12 cellular contexts compared by ENCODE assay signal in the genomic region with DNA sequence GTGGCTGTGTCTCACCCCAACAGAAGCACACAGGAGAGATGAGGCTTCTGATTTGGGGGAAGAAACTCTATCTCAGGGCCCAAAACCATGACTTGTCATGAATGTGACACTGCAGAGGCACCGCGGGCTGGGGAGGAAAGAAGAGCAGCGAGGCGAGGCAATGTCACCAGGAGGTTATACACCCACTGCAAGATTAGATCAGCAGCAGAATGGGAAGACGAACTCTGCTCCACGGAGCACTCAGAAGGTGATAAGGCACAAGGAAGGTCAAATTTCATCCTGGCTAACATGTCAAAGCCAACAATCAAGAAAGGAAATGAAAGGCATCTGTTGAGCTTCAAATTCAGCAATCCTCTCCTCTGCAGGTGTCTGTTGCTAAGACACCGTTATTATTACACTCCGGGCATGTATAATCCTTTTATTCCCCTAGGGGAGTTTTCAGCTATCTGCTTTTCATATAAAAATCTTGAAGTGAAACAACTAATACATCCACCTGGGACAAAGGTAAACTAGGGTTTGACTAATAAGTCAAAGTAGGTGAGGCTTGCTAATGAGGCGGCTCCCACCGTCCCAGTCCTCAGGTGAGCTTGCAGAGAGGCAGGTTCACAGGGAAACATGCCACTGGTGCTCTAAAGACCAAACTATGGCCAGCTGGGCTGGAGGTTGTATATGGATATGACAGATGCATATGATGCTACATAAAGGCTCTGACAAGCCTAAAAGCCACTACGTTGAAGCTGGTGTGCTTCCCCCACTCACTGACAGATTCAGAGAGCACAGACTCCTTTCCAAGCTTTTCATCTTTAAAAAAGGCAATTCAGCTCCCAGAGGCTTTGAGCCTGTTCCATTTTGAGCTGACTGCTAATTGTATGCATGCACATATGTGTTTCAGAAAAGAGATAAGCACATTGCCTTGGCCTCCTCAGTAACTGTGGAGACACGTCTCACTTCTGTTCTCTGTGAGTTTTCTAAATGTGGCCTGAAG.
A peak's percentile ranks its signal among the peaks of the same experiment; 100 is the strongest.
DNase-seq lines count a peak whose midpoint lies in the region; ATAC-seq and TF ChIP-seq lines count a peak whose summit lies in the region.
"Had no signal": no experiment of that assay in that cellular context is flagged by ENCODE, and none has a peak within 500 bp of the region (broad histone marks: within the 10 kb centered on the region; RNA-seq: fewer than 3 reads in every experiment).

No MANE protein-coding gene starts in this region.

- peaks cover 7% of the 10 kb centered on the region for H3K36me3 Mint-ChIP-seq in WTC11

- H3K27me3 Mint-ChIP-seq in WTC11 (ENCODE audit: low read depth): no peaks in the 10 kb centered on the region; the same call in 1 of the 2 replicates

- no peak overlapping the region for H3K4me3 ChIP-seq in A673 (ENCODE audit: low read depth, low read length, poor library complexity, severe bottlenecking)
- no peak overlapping the region for H3K4me3 ChIP-seq in breast epithelium
- no peak overlapping the region for H3K4me3 ChIP-seq in PC-9
- no peak overlapping the region for H3K4me3 ChIP-seq in SJCRH30
- H3K4me3 ChIP-seq: MG63, Peyer's patch, right atrium auricular region had no signal

- no peak for TF ChIP-seq POLR2A in breast epithelium (IDR thresholded peaks at IDR 0.05)

- intact Hi-C loops in A673 (cut with micrococcal nuclease; ENCODE audit: unreplicated experiment): no loop called here
- intact Hi-C loops in breast epithelium (cut with DNase I; ENCODE audit: low total_unique reads): no loop called here
- intact Hi-C loops in PC-9 (cut with micrococcal nuclease; ENCODE audit: unreplicated experiment): no loop called here

- ATAC-seq in WTC11: peak; percentile 43

- no peaks in the 10 kb centered on the region for H4K20me1 ChIP-seq in PC-9 (ENCODE audit: insufficient read depth)

- no TSS peak for BruUV-seq in A673 (replicated peaks; lab: Mats Ljungman, UMichigan)
- BruUV-seq in PC-9 (replicated peaks; lab: Mats Ljungman, UMichigan): no TSS peak

- peak; percentile 57 for DNase-seq in A673 (ENCODE audit: low spot score)
- DNase-seq in NCI-H1436 treated with DMSO at 0.1 percent for 48 hours (lab: John Stamatoyannopoulos, UW): peak; percentile 46
- DNase-seq in WTC11 (ENCODE audit: low spot score): no peak
- DNase-seq in left kidney (ENCODE audit: low read depth, low spot score): peak; percentile 67
- no peak for DNase-seq in breast epithelium (ENCODE audit: low spot score in 2 of 2)
- DNase-seq in PC-9: no peak
- no peak for DNase-seq in cerebellar nuclear complex (lab: John Stamatoyannopoulos, UW)
- no peak for DNase-seq in SJCRH30
- DNase-seq: hippocampal formation, MG63, Peyer's patch had no signal

- no peak overlapping the region; the same call in 1 of the 2 replicates for H3K4me3 Mint-ChIP-seq in WTC11

- no peaks in the 10 kb centered on the region for H3K27me3 ChIP-seq in A673 (replicated peaks; ENCODE audit: insufficient read depth, low read depth, low read length, poor library complexity)
- H3K27me3 ChIP-seq in breast epithelium: no peaks in the 10 kb centered on the region
- no peaks in the 10 kb centered on the region for H3K27me3 ChIP-seq in PC-9 (ENCODE audit: insufficient read depth, low read depth)
- no peaks in the 10 kb centered on the region; the same call in 1 of the 2 replicates for H3K27me3 ChIP-seq in SJCRH30
- H3K27me3 ChIP-seq: MG63, Peyer's patch, right atrium auricular region had no signal

- H3K36me3 ChIP-seq in A673 (ENCODE audit: insufficient read depth, low read length, poor library complexity, severe bottlenecking) (peaks cover 7% of the 10 kb centered on the region), breast epithelium (no peaks in the 10 kb centered on the region), PC-9 (ENCODE audit: low read depth) (no peaks in the 10 kb centered on the region), SJCRH30 (no peaks in the 10 kb centered on the region)
- H3K36me3 ChIP-seq: MG63, Peyer's patch, right atrium auricular region had no signal

- H3K79me2 ChIP-seq in PC-9 (ENCODE audit: low read depth): no peaks in the 10 kb centered on the region

- no peak overlapping the region for H2AFZ ChIP-seq in PC-9

- no peaks in the 10 kb centered on the region for H3K9me3 ChIP-seq in A673 (ENCODE audit: low read depth, low read length, poor library complexity, severe bottlenecking)
- no peaks in the 10 kb centered on the region for H3K9me3 ChIP-seq in breast epithelium
- H3K9me3 ChIP-seq in PC-9 (ENCODE audit: insufficient read depth, low read depth): no peaks in the 10 kb centered on the region
- no peaks in the 10 kb centered on the region for H3K9me3 ChIP-seq in SJCRH30 (replicated peaks)
- H3K9me3 ChIP-seq: MG63, Peyer's patch, right atrium auricular region had no signal

- no peak overlapping the region for H3K4me2 ChIP-seq in PC-9

- peak overlapping the region; percentile 60 for H3K27ac ChIP-seq in A673 (ENCODE audit: low read depth, low read length, poor library complexity, severe bottlenecking)
- no peak overlapping the region for H3K27ac ChIP-seq in breast epithelium
- no peak overlapping the region for H3K27ac ChIP-seq in PC-9
- no peak overlapping the region for H3K27ac ChIP-seq in SJCRH30
- H3K27ac ChIP-seq: Peyer's patch, right atrium auricular region had no signal

- H3K9me3 Mint-ChIP-seq in WTC11: peaks cover 4% of the 10 kb centered on the region

- H3K4me1 ChIP-seq in A673 (ENCODE audit: insufficient read depth, low read length, poor library complexity, severe bottlenecking) (peaks cover 56% of the 10 kb centered on the region), breast epithelium (no peaks in the 10 kb centered on the region), PC-9 (replicated peaks; ENCODE audit: insufficient read depth) (no peaks in the 10 kb centered on the region), SJCRH30 (no peaks in the 10 kb centered on the region)
- H3K4me1 ChIP-seq: Peyer's patch, right atrium auricular region had no signal

- CTCF ChIA-PET in A673 (lab: Charles Lee) (interaction anchor here (0.6 kb wide), 1 partner anchor 640 kb away, joined by 3 read pairs; no protein-coding TSS in a partner anchor), WTC11 (lab: Charles Lee) (interaction anchor here (0.8 kb wide), 1 partner anchor 294 kb away, joined by 3 read pairs; no protein-coding TSS in a partner anchor), PC-9 (lab: Charles Lee) (no interaction called here)

- peaks cover 25% of the 10 kb centered on the region for H3K4me1 Mint-ChIP-seq in WTC11

- TF ChIP-seq CTCF in A673 (conservative IDR thresholded peaks at IDR 0.05; ENCODE audit: low read depth, low read length) (no peak), WTC11 (IDR thresholded peaks at IDR 0.05) (no peak), breast epithelium (IDR thresholded peaks at IDR 0.05) (no peak), PC-9 (conservative IDR thresholded peaks at IDR 0.05) (no peak)

- POLR2A ChIA-PET in A673 (lab: Charles Lee; ENCODE audit: low non-redundant PET) (no interaction called here), WTC11 (lab: Charles Lee) (interaction anchor here (0.6 kb wide), 1 partner anchor 364 kb away, joined by 3 read pairs; no protein-coding TSS in a partner anchor), PC-9 (lab: Charles Lee; ENCODE audit: unreplicated experiment) (no interaction called here)

- H3K27ac Mint-ChIP-seq in WTC11: peak overlapping the region; percentile 38

- no peaks in the 10 kb centered on the region for H3F3A ChIP-seq in PC-9 (ENCODE audit: insufficient read depth, low read depth)

- no peaks in the 10 kb centered on the region for H3K9me2 ChIP-seq in PC-9 (ENCODE audit: insufficient read depth)

TF ChIP-seq in WTC11, 78 proteins besides CTCF, POLR2A, EP300 and RAD21:
- TF ChIP-seq, protein P1, sequence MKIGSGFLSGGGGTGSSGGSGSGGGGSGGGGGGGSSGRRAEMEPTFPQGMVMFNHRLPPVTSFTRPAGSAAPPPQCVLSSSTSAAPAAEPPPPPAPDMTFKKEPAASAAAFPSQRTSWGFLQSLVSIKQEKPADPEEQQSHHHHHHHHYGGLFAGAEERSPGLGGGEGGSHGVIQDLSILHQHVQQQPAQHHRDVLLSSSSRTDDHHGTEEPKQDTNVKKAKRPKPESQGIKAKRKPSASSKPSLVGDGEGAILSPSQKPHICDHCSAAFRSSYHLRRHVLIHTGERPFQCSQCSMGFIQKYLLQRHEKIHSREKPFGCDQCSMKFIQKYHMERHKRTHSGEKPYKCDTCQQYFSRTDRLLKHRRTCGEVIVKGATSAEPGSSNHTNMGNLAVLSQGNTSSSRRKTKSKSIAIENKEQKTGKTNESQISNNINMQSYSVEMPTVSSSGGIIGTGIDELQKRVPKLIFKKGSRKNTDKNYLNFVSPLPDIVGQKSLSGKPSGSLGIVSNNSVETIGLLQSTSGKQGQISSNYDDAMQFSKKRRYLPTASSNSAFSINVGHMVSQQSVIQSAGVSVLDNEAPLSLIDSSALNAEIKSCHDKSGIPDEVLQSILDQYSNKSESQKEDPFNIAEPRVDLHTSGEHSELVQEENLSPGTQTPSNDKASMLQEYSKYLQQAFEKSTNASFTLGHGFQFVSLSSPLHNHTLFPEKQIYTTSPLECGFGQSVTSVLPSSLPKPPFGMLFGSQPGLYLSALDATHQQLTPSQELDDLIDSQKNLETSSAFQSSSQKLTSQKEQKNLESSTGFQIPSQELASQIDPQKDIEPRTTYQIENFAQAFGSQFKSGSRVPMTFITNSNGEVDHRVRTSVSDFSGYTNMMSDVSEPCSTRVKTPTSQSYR (CRISPR knock-in tag; IDR thresholded peaks at IDR 0.05): no peak
- no peak for TF ChIP-seq TEAD4 (CRISPR knock-in tag; IDR thresholded peaks at IDR 0.05)
- TF ChIP-seq NFE2L1 (CRISPR knock-in tag; IDR thresholded peaks at IDR 0.05): no peak
- no peak for TF ChIP-seq TEAD1 (CRISPR knock-in tag; IDR thresholded peaks at IDR 0.05)

Comparison
In these comparisons a context has a peak if more than half of its experiments do, and no peak if none do; other contexts are left out.
1. DNase-seq: peak in A673 (single experiment), NCI-H1436 treated with DMSO at 0.1 percent for 48 hours (single experiment) and left kidney (single experiment); none in WTC11 (single experiment), breast epithelium (0 of 2), PC-9 (0 of 2), cerebellar nuclear complex (0 of 2) and SJCRH30 (0 of 2).